ENCODE assay signal across 8 cellular contexts in genomic region chr6:33200234-33201146, GRCh38. TPM values are rescaled to one million over a fixed set of nuclear protein-coding genes. Genes with fewer than 3 reads are reported as not detected.
A peak's percentile ranks its signal among the peaks of the same experiment; 100 is the strongest.
DNase-seq lines count a peak whose midpoint lies in the region; ATAC-seq and TF ChIP-seq lines count a peak whose summit lies in the region.

Gene RXRB (minus strand): TSS chr6:33200665. CDS start chr6:33200476, 189 bp downstream.
Gene SLC39A7 (plus strand): TSS chr6:33200867. CDS start chr6:33201246, 379 bp downstream.

- peaks cover 33% of the 10 kb centered on the region for H3K36me3 ChIP-seq in PC-9 (ENCODE audit: low read depth)

- H3K9me3 ChIP-seq in PC-9 (ENCODE audit: insufficient read depth, low read depth): no peaks in the 10 kb centered on the region
- no peaks in the 10 kb centered on the region for H3K9me3 ChIP-seq in mononuclear cell (ENCODE audit: low read depth, low read length)

- peaks cover 28% of the 10 kb centered on the region; the same call in 1 of the 2 replicates for H3F3A ChIP-seq in PC-9 (ENCODE audit: insufficient read depth, low read depth)

- peaks cover 28% of the 10 kb centered on the region for H3K4me1 ChIP-seq in PC-9 (replicated peaks; ENCODE audit: insufficient read depth)
- H3K4me1 ChIP-seq in mononuclear cell (ENCODE audit: insufficient read depth, low read length): peaks cover 53% of the 10 kb centered on the region

- H3K27ac ChIP-seq in PC-9: peak within 1 kb of the TSS; percentile 79

- no TSS peak for BruUV-seq in PC-9 (replicated peaks; lab: Mats Ljungman, UMichigan)

- TF ChIP-seq CTCF in PC-9 (conservative IDR thresholded peaks at IDR 0.05) (0 out of 2 replicates have a peak, but pooled peaks have one; percentile 19), epithelial cell of esophagus (IDR thresholded peaks at IDR 0.05; ENCODE audit: insufficient read depth, low read depth, low read length, missing control alignments) (no peak)

- CTCF ChIA-PET in PC-9 (lab: Charles Lee): interaction anchor here (0.7 kb wide), 1 partner anchor 581 kb away, joined by 8 read pairs; no protein-coding TSS in a partner anchor

- peaks cover 58% of the 10 kb centered on the region for H3K79me2 ChIP-seq in PC-9 (ENCODE audit: low read depth)

- intact Hi-C loops in PC-9 (cut with micrococcal nuclease; ENCODE audit: unreplicated experiment): loop anchor here (2.0 to 10.0 kb wide), 5 partner anchors 48 to 577 kb away; partner anchors contain the start of genes B3GALT4, CUTA, PHF1 and RGL2

- H3K27me3 ChIP-seq in PC-9 (ENCODE audit: insufficient read depth, low read depth) (no peaks in the 10 kb centered on the region), mononuclear cell (ENCODE audit: insufficient read depth, low read length) (no peaks in the 10 kb centered on the region)

- POLR2A ChIA-PET in PC-9 (lab: Charles Lee; ENCODE audit: unreplicated experiment): interaction anchor here (0.6 kb wide), 1 partner anchor 737 kb away, joined by 3 read pairs; no protein-coding TSS in a partner anchor

- ATAC-seq in GM21576 (IDR thresholded peaks at IDR 0.05; ENCODE audit: unreplicated experiment): peak; percentile 42

- H4K20me1 ChIP-seq in PC-9 (ENCODE audit: insufficient read depth): peaks cover 17% of the 10 kb centered on the region

- H3K4me3 ChIP-seq in PC-9: peak within 1 kb of the TSS; percentile 62
- H3K4me3 ChIP-seq in epithelial cell of esophagus (ENCODE audit: low read length): peak within 1 kb of the TSS; percentile 97
- H3K4me3 ChIP-seq in mononuclear cell (ENCODE audit: low read length): peak within 1 kb of the TSS; percentile 85

- peak within 1 kb of the TSS; percentile 95 for H2AFZ ChIP-seq in PC-9

- in situ Hi-C loops in KBM-7 (cut with MboI; ENCODE audit: low pct_unique_long_range_greater_than_20kb, low sequenced_read_pairs): no loop called here

- DNase-seq in D341Med (ENCODE audit: low spot score) (peak; percentile 94), KBM-7 (peak; percentile 99), PC-9 (peak; percentile 95 to 96), activated T-cell treated with anti-CD3 and anti-CD28 coated beads for 48 hours (ENCODE audit: low read depth) (peak; percentile 96), epithelial cell of esophagus (ENCODE audit: low read depth) (peak; percentile 99)
- peak; percentile 98 for DNase-seq in stimulated activated CD8-positive, alpha-beta memory T cell treated with anti-CD3 and anti-CD28 coated beads, Interleukin-2, amount 100 ng/mL, for 48 hours (ENCODE audit: low read depth in 2 of 2)

- H3K4me2 ChIP-seq in PC-9: peak within 1 kb of the TSS; percentile 98

- no peaks in the 10 kb centered on the region for H3K9me2 ChIP-seq in PC-9 (ENCODE audit: insufficient read depth)

RNA-seq across cellular contexts. Expression of gene RXRB, which starts in this region (rescaled TPM):
- total RNA-seq in PC-9 (2021) (49.8 and 51.5 TPM in 2 replicates), mononuclear cell (11.3 TPM)

RNA-seq across cellular contexts. Expression of gene SLC39A7, which starts in this region (rescaled TPM):
- 96.4 and 110 TPM in 2 replicates for total RNA-seq in PC-9 (2021)
- total RNA-seq in mononuclear cell: 10.7 TPM

Comparison
In these comparisons a context has a peak if more than half of its experiments do, and no peak if none do; other contexts are left out.
1. Peak in every context shown above with its lines: DNase-seq, ATAC-seq, H3K4me3 ChIP-seq and H3K27ac ChIP-seq.